8 cellular contexts compared by ENCODE assay signal in the genomic region with DNA sequence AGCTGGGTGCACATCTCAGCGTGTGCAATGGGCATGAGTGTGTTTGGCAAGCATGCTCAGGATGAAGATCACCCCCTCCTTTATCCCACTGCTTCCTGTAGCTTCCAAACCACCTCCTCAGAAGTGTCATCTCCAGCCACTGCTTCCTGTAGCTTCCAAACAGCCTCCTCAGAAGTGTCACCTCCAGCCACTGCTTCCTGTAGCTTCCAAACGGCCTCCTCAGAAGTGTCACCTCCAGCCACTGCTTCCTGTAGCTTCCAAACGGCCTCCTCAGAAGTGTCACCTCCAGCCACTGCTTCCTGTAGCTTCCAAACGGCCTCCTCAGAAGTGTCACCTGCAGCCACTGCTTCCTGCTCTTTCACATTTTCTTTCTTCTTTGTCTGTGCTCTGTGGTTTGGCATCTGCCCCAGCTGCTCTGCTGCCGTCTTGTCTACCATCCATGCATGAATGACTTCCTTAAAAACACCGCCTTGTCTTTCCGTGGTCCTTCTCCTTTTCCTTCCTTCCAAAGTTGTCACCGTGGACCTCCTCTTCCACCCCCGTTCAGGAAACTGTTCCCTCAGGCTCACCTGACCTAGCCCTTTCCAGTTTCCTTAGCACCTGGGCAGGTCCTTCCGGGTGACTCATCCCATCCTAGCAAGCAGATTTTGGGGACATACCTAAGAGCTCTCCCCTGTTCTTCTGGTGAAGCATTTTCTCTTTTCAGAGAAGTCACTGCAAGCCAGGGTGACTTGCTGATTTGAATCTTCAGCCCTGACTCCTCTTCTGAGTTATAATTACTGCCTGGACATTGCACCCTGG. TPM values are rescaled to one million over a fixed set of nuclear protein-coding genes. Genes with fewer than 3 reads are reported as not detected.
DNase-seq lines count a peak whose midpoint lies in the region; ATAC-seq lines count a peak whose summit lies in the region.

No MANE protein-coding gene starts in this region.

- DNase-seq in NCI-H2029 treated with DMSO at 0.1 percent for 48 hours (lab: John Stamatoyannopoulos, UW) (peak; percentile 31), glomerular visceral epithelial cell (ENCODE audit: extremely low spot score) (peak; percentile 42), G401 (ENCODE audit: low spot score) (no peak), NCI-H1105 (lab: John Stamatoyannopoulos, UW) (no peak), NCI-H2196 treated with DMSO at 0.1 percent for 48 hours (lab: John Stamatoyannopoulos, UW; ENCODE audit: unreplicated experiment) (no peak)
- no peak for DNase-seq in effector CD4-positive, alpha-beta T cell

- peak; percentile 84 for ATAC-seq in GM18870 (IDR thresholded peaks at IDR 0.05; ENCODE audit: unreplicated experiment)
- ATAC-seq in HG02678 (IDR thresholded peaks at IDR 0.05; ENCODE audit: unreplicated experiment) = peak; percentile 90

- in situ Hi-C loops in G401 (cut with HindIII; ENCODE audit: low sequenced_read_pairs) = no loop called here

RNA-seq across cellular contexts. Expression of gene TIAM2, which starts 43.5 kb away (rescaled TPM):
- 8.3 and 8.4 TPM in 2 replicates for total RNA-seq in G401 (2014; rRNA removed; shearing (Covaris generic))

Comparison
In these comparisons a context has a peak if more than half of its experiments do, and no peak if none do; other contexts are left out.
1. DNase-seq: peak in NCI-H2029 treated with DMSO at 0.1 percent for 48 hours (single experiment) and glomerular visceral epithelial cell (single experiment); none in G401 (single experiment), effector CD4-positive, alpha-beta T cell (single experiment), NCI-H1105 (single experiment) and NCI-H2196 treated with DMSO at 0.1 percent for 48 hours (single experiment).